18 cellular contexts compared by ENCODE assay signal in genomic region chr1:58627221-58627620, GRCh38. TPM values are rescaled to one million over a fixed set of nuclear protein-coding genes. Genes with fewer than 3 reads are reported as not detected.
DNase-seq lines count a peak whose midpoint lies in the region; ATAC-seq, FAIRE-seq and TF ChIP-seq lines count a peak whose summit lies in the region.
"Had no signal": no experiment of that assay in that cellular context is flagged by ENCODE, and none has a peak within 500 bp of the region (broad histone marks: within the 10 kb centered on the region; RNA-seq: fewer than 3 reads in every experiment).

No MANE protein-coding gene starts in this region.

- H3F3A ChIP-seq in GM23338 (replicated peaks; ENCODE audit: low read depth), result no peaks in the 10 kb centered on the region

- H3K9me2 ChIP-seq in GM23338 (ENCODE audit: insufficient read depth), result 0 out of 2 replicates have a peak, but pooled peaks cover 10% of the 10 kb centered on the region

- no peak for ATAC-seq in GM23338
- ATAC-seq in GM21529 (IDR thresholded peaks at IDR 0.05; ENCODE audit: unreplicated experiment), result no peak
- ATAC-seq: A549; CD8-positive, alpha-beta T cell; GM12878 had no signal

- no peak overlapping the region for H3K27ac Mint-ChIP-seq in GM23338
- H3K27ac Mint-ChIP-seq: CD8-positive, alpha-beta T cell had no signal

- 0 out of 2 replicates have a peak overlapping the region, but pooled peaks have one; percentile 18 for H2AFZ ChIP-seq in GM23338

- H3K36me3 Mint-ChIP-seq in GM23338 (ENCODE audit: low read depth), result peaks cover 5% of the 10 kb centered on the region; the same call in 2 of the 3 replicates
- H3K36me3 Mint-ChIP-seq: CD8-positive, alpha-beta T cell had no signal

- H3K4me1 ChIP-seq in GM23338 (ENCODE audit: insufficient read depth), result no peaks in the 10 kb centered on the region
- H3K4me1 ChIP-seq: A549, BE2C, HAP-1 had no signal

- no peaks in the 10 kb centered on the region for H4K20me1 ChIP-seq in GM23338 (replicated peaks; ENCODE audit: insufficient read depth)

- no peak overlapping the region for H3K4me2 ChIP-seq in GM23338
- H3K4me2 ChIP-seq: A549 had no signal

- no peak overlapping the region for H3K4me3 ChIP-seq in GM23338
- no peak overlapping the region for H3K4me3 ChIP-seq in bronchial epithelial cell (ENCODE audit: low read depth, low read length)
- H3K4me3 ChIP-seq in fibroblast of pulmonary artery (replicated peaks; ENCODE audit: low read depth, low read length), result no peak overlapping the region
- H3K4me3 ChIP-seq: A549, GM12878, HAP-1 had no signal

- no peak overlapping the region for H3K27ac ChIP-seq in GM23338 (ENCODE audit: low read depth)
- H3K27ac ChIP-seq: A549, C4-2B had no signal

- H3K4me3 Mint-ChIP-seq in GM23338, result no peak overlapping the region
- H3K4me3 Mint-ChIP-seq: CD8-positive, alpha-beta T cell had no signal

- TF ChIP-seq CTCF in GM23338 (conservative IDR thresholded peaks at IDR 0.05; ENCODE audit: low read depth in 2 of 2) (no peak), bronchial epithelial cell (IDR thresholded peaks at IDR 0.05; ENCODE audit: insufficient read depth, low read length, severe bottlenecking) (no peak), fibroblast of pulmonary artery (IDR thresholded peaks at IDR 0.05; ENCODE audit: low read length, missing control alignments) (no peak)

- no peak for FAIRE-seq in bronchial epithelial cell (lab: Jason Lieb, UNC)
- FAIRE-seq: A549, GM12878, GM18507, H1 had no signal

- peaks cover 5% of the 10 kb centered on the region for H3K27me3 Mint-ChIP-seq in GM23338 (ENCODE audit: insufficient read depth, low read depth, poor library complexity)

- peaks cover 9% of the 10 kb centered on the region for H3K4me1 Mint-ChIP-seq in GM23338

- H3K79me2 ChIP-seq in GM23338 (replicated peaks; ENCODE audit: insufficient read depth), result no peaks in the 10 kb centered on the region

- peaks cover 11% of the 10 kb centered on the region for H3K9me3 Mint-ChIP-seq in GM23338

- DNase-seq in GM23338 (ENCODE audit: low spot score), result no peak
- peak; percentile 71 for DNase-seq in bronchial epithelial cell (ENCODE audit: low read depth)
- DNase-seq in fibroblast of pulmonary artery (ENCODE audit: low read depth), result peak; percentile 4
- no peak for DNase-seq in NCI-H2227 treated with DMSO at 0.1 percent for 48 hours (lab: John Stamatoyannopoulos, UW)
- DNase-seq in effector CD4-positive, alpha-beta T cell, result no peak
- DNase-seq: BE2C; Caco-2; CD8-positive, alpha-beta T cell; DMS53 had no signal

- H3K27me3 ChIP-seq in GM23338 (ENCODE audit: insufficient read depth) (no peaks in the 10 kb centered on the region), bronchial epithelial cell (ENCODE audit: control insufficient read depth, insufficient read depth, low read length) (no peaks in the 10 kb centered on the region)
- H3K27me3 ChIP-seq: BE2C had no signal

- no peaks in the 10 kb centered on the region for H3K36me3 ChIP-seq in GM23338 (ENCODE audit: insufficient read depth)
- H3K36me3 ChIP-seq in bronchial epithelial cell (ENCODE audit: control insufficient read depth, insufficient read depth, low read length), result no peaks in the 10 kb centered on the region
- H3K36me3 ChIP-seq: BE2C, HAP-1 had no signal

TF ChIP-seq in GM23338, 12 proteins besides CTCF, POLR2A, EP300 and RAD21 (continues in another document):
- TF ChIP-seq ZNF331 (CRISPR knock-in tag; IDR thresholded peaks at IDR 0.05; ENCODE audit: low read depth) (no peak), POLR2AphosphoS5 (IDR thresholded peaks at IDR 0.05; ENCODE audit: low read depth) (no peak), EZH2 (IDR thresholded peaks at IDR 0.05; ENCODE audit: low read depth, unreplicated experiment) (no peak), JUNB (IDR thresholded peaks at IDR 0.05; ENCODE audit: unreplicated experiment) (no peak), NANOG (IDR thresholded peaks at IDR 0.05; ENCODE audit: borderline replicate concordance) (no peak), EZH2phosphoT487 (IDR thresholded peaks at IDR 0.05; ENCODE audit: unreplicated experiment) (no peak), STAT1 (IDR thresholded peaks at IDR 0.05; ENCODE audit: unreplicated experiment) (no peak), CREB1 (CRISPR knock-in tag; IDR thresholded peaks at IDR 0.05; ENCODE audit: low read depth) (no peak), ETS1 (IDR thresholded peaks at IDR 0.05) (no peak)
- TF ChIP-seq, protein P1, sequence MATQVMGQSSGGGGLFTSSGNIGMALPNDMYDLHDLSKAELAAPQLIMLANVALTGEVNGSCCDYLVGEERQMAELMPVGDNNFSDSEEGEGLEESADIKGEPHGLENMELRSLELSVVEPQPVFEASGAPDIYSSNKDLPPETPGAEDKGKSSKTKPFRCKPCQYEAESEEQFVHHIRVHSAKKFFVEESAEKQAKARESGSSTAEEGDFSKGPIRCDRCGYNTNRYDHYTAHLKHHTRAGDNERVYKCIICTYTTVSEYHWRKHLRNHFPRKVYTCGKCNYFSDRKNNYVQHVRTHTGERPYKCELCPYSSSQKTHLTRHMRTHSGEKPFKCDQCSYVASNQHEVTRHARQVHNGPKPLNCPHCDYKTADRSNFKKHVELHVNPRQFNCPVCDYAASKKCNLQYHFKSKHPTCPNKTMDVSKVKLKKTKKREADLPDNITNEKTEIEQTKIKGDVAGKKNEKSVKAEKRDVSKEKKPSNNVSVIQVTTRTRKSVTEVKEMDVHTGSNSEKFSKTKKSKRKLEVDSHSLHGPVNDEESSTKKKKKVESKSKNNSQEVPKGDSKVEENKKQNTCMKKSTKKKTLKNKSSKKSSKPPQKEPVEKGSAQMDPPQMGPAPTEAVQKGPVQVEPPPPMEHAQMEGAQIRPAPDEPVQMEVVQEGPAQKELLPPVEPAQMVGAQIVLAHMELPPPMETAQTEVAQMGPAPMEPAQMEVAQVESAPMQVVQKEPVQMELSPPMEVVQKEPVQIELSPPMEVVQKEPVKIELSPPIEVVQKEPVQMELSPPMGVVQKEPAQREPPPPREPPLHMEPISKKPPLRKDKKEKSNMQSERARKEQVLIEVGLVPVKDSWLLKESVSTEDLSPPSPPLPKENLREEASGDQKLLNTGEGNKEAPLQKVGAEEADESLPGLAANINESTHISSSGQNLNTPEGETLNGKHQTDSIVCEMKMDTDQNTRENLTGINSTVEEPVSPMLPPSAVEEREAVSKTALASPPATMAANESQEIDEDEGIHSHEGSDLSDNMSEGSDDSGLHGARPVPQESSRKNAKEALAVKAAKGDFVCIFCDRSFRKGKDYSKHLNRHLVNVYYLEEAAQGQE (IDR thresholded peaks at IDR 0.05; ENCODE audit: unreplicated experiment), result no peak

RNA-seq across cellular contexts. Expression of gene TACSTD2, which starts 50.2 kb away (rescaled TPM):
- 1.4 and 1.5 TPM in 2 replicates for total RNA-seq in GM23338 (2014; rRNA removed; shearing (Covaris generic))
- polyA plus RNA-seq in GM23338 (2016; fragmentation: Nextera tagmentation; extraction: Ambion mirVana), result 0.77 and 0.86 TPM in 2 replicates
- total RNA-seq in bronchial epithelial cell, result 124 and 246 TPM in 2 replicates
- total RNA-seq: CD8-positive, alpha-beta T cell; G401; HT1080 had no signal
- polyA plus RNA-seq: A549 had no signal

Comparison
In these comparisons a context has a peak if more than half of its experiments do, and no peak if none do; other contexts are left out.
1. DNase-seq: peak in bronchial epithelial cell (single experiment) and fibroblast of pulmonary artery (single experiment); none in GM23338 (single experiment), NCI-H2227 treated with DMSO at 0.1 percent for 48 hours (single experiment) and effector CD4-positive, alpha-beta T cell (single experiment).
2. RNA of gene TACSTD2, which starts 50.2 kb away (total RNA-seq): 124 to 246 TPM in bronchial epithelial cell; 1.4 to 1.5 TPM in GM23338; every median in the first group is over 10 times any median in the second.